18 cellular contexts compared by ENCODE assay signal in genomic region chr5:3047212-3047774, GRCh38.
A peak's percentile ranks its signal among the peaks of the same experiment; 100 is the strongest.
DNase-seq lines count a peak whose midpoint lies in the region; TF ChIP-seq lines count a peak whose summit lies in the region.
"Had no signal": no experiment of that assay in that cellular context is flagged by ENCODE, and none has a peak within 500 bp of the region (broad histone marks: within the 10 kb centered on the region; RNA-seq: fewer than 3 reads in every experiment).

No MANE protein-coding gene starts in this region.

- H4K91ac ChIP-seq in neuronal stem cell (ENCODE audit: low read depth, low read length, poor library complexity), result no peak overlapping the region

- H3K4me2 ChIP-seq in neuronal stem cell (ENCODE audit: insufficient read depth, low read length, poor library complexity, severe bottlenecking), result no peak overlapping the region
- H3K4me2 ChIP-seq: BLaER1 had no signal

- no peak overlapping the region for H2AFZ ChIP-seq in neuronal stem cell (ENCODE audit: low read length)

- H2AK5ac ChIP-seq in neuronal stem cell (ENCODE audit: low read depth, low read length), result peak overlapping the region; percentile 57

- H2BK15ac ChIP-seq in neuronal stem cell (ENCODE audit: low read length), result no peak overlapping the region

- no peaks in the 10 kb centered on the region for H3K79me1 ChIP-seq in neuronal stem cell (ENCODE audit: low read depth, low read length)

- H3K4me3 ChIP-seq in left ventricle myocardium inferior (no peak overlapping the region), neuronal stem cell (ENCODE audit: low read length in 2 of 2) (no peak overlapping the region)
- H3K4me3 ChIP-seq: BLaER1 had no signal

- DNase-seq in cardiac septum (ENCODE audit: low spot score), result peak; percentile 58
- no peak for DNase-seq in left ventricle myocardium inferior
- peak; percentile 15 for DNase-seq in NCI-H1092 treated with DMSO at 0.1 percent for 48 hours (lab: John Stamatoyannopoulos, UW)
- no peak for DNase-seq in neuronal stem cell (ENCODE audit: low spot score)
- DNase-seq in NCI-H446 treated with DMSO at 0.1 percent for 48 hours (lab: John Stamatoyannopoulos, UW), result no peak
- no peak for DNase-seq in stimulated activated naive CD4-positive, alpha-beta T cell treated with Interleukin-2 at 50 U/mL for 16 hours (lab: John Stamatoyannopoulos, UW)
- DNase-seq in substantia nigra (lab: John Stamatoyannopoulos, UW), result no peak
- DNase-seq: CD4-positive, CD25-positive, alpha-beta regulatory T cell; CD8-positive, alpha-beta memory T cell; DMS 273 treated with DMSO at 0.1 percent for 48 hours; DMS79; GF-D8; GOT3; H7; HCEC 1CT had no signal

- H3K4me1 ChIP-seq in left ventricle myocardium inferior, result no peaks in the 10 kb centered on the region
- H3K4me1 ChIP-seq in neuronal stem cell (ENCODE audit: control insufficient read depth in 2 of 2, insufficient read depth in 1 of 2, low read depth in 1 of 2, low read length in 2 of 2), result peaks cover 0 to 1% of the 10 kb centered on the region in 2 donors
- H3K4me1 ChIP-seq: BLaER1 had no signal

- intact Hi-C loops in cardiac septum (cut with DNase I) (no loop called here), left ventricle myocardium inferior (cut with micrococcal nuclease) (no loop called here)

- no peak overlapping the region for H4K8ac ChIP-seq in neuronal stem cell (ENCODE audit: low read depth, low read length)

- H3K23ac ChIP-seq in neuronal stem cell (ENCODE audit: low read depth, low read length, poor library complexity), result no peak overlapping the region

- no peak for TF ChIP-seq CTCF in left ventricle myocardium inferior (IDR thresholded peaks at IDR 0.05; ENCODE audit: borderline replicate concordance)

- H2BK12ac ChIP-seq in neuronal stem cell (ENCODE audit: low read length), result no peak overlapping the region

- H3K27ac ChIP-seq in left ventricle myocardium inferior (replicated peaks) (no peak overlapping the region), neuronal stem cell (replicated peaks; ENCODE audit: low read length) (no peak overlapping the region), substantia nigra (ENCODE audit: low read depth, low read length, poor library complexity, severe bottlenecking) (no peak overlapping the region)
- H3K27ac ChIP-seq: 22Rv1, BLaER1, C4-2B had no signal

- H3K14ac ChIP-seq in neuronal stem cell (ENCODE audit: low read length), result no peak overlapping the region

- WGBS in neuronal stem cell (ENCODE audit: extremely low coverage in 2 of 2, insufficient read length in 2 of 2, insufficient replicate concordance in 1 of 2), 2 donors, result no CpG with 5 or more reads among the region's 8 CpGs

- no peak overlapping the region for H2BK5ac ChIP-seq in neuronal stem cell (ENCODE audit: low read length)

- H3K9ac ChIP-seq in neuronal stem cell (ENCODE audit: low read depth, low read length, poor library complexity), result no peak overlapping the region
- H3K9ac ChIP-seq: BLaER1 had no signal

- no peak overlapping the region for H3K4ac ChIP-seq in neuronal stem cell (ENCODE audit: low read length)

- H3K27me3 ChIP-seq in left ventricle myocardium inferior (ENCODE audit: low read depth) (peaks cover 16% of the 10 kb centered on the region), neuronal stem cell (ENCODE audit: control insufficient read depth in 3 of 3, insufficient read depth in 3 of 3, low read depth in 1 of 3, low read length in 3 of 3) (peaks cover 0 to 1% (median 0%) of the 10 kb centered on the region in 3 experiments)
- H3K27me3 ChIP-seq: BLaER1 had no signal

- no peak overlapping the region for H2BK120ac ChIP-seq in neuronal stem cell (ENCODE audit: low read depth, low read length)

- peak overlapping the region; percentile 54 for H3K18ac ChIP-seq in neuronal stem cell (ENCODE audit: low read length)

- no peaks in the 10 kb centered on the region for H3K36me3 ChIP-seq in left ventricle myocardium inferior
- H3K36me3 ChIP-seq in neuronal stem cell (replicated peaks in 1 of 2; ENCODE audit: control insufficient read depth in 2 of 2, insufficient read depth in 2 of 2, low read length in 2 of 2), result no peaks in the 10 kb centered on the region
- H3K36me3 ChIP-seq: BLaER1 had no signal

- no peaks in the 10 kb centered on the region for H3K9me3 ChIP-seq in left ventricle myocardium inferior (replicated peaks)
- H3K9me3 ChIP-seq in neuronal stem cell (replicated peaks in 1 of 2; ENCODE audit: control insufficient read depth in 2 of 2, insufficient read depth in 1 of 2, low read depth in 1 of 2, low read length in 2 of 2), result peaks cover 0 to 2% of the 10 kb centered on the region in 2 donors

Comparison
In these comparisons a context has a peak if more than half of its experiments do, and no peak if none do; other contexts are left out.
1. DNase-seq: peak in cardiac septum (single experiment) and NCI-H1092 treated with DMSO at 0.1 percent for 48 hours (single experiment); none in left ventricle myocardium inferior (single experiment), neuronal stem cell (single experiment), NCI-H446 treated with DMSO at 0.1 percent for 48 hours (single experiment), stimulated activated naive CD4-positive, alpha-beta T cell treated with Interleukin-2 at 50 U/mL for 16 hours (single experiment) and substantia nigra (0 of 49).